In genomic region chr10:97321807-97322195, GRCh38 we compare ENCODE assay signal across 11 cellular contexts. TPM values are rescaled to one million over a fixed set of nuclear protein-coding genes. Genes with fewer than 3 reads are reported as not detected.
DNase-seq lines count a peak whose midpoint lies in the region; ATAC-seq, FAIRE-seq and TF ChIP-seq lines count a peak whose summit lies in the region.
"Had no signal": no experiment of that assay in that cellular context is flagged by ENCODE, and none has a peak within 500 bp of the region (broad histone marks: within the 10 kb centered on the region; RNA-seq: fewer than 3 reads in every experiment).

No MANE protein-coding gene starts in this region.

- H3K27me3 ChIP-seq in BLaER1 treated with 17β-estradiol and CSF1 and Interleukin-3, amounts not matched to agents 10 nM and 100 nM, result peaks cover 0 to 7% (median 0%) of the 10 kb centered on the region in 11 experiments; a peak in 2 of 22 replicates
- peaks cover 28% of the 10 kb centered on the region for H3K27me3 ChIP-seq in HUES48 (ENCODE audit: control insufficient read depth, insufficient read depth, low read length)
- H3K27me3 ChIP-seq: transverse colon had no signal

- intact Hi-C loops in sciatic nerve (cut with DNase I), result no loop called here
- intact Hi-C loops in cardiac septum (cut with DNase I), result no loop called here

- peak overlapping the region; percentile 98 to 100 (median 100); a peak in 21 of 22 replicates for H3K27ac ChIP-seq in BLaER1 treated with 17β-estradiol and CSF1 and Interleukin-3, amounts not matched to agents 10 nM and 100 nM
- no peak overlapping the region for H3K27ac ChIP-seq in HUES48 (ENCODE audit: low read depth, low read length)

- H3K36me3 Mint-ChIP-seq in activated naive CD8-positive, alpha-beta T cell, result no peaks in the 10 kb centered on the region

- no peak for ATAC-seq in sciatic nerve
- ATAC-seq in HG02642 (IDR thresholded peaks at IDR 0.05; ENCODE audit: poor library complexity, unreplicated experiment), result no peak

- no peaks in the 10 kb centered on the region for H3K9me3 Mint-ChIP-seq in activated naive CD8-positive, alpha-beta T cell (ENCODE audit: low read depth)

- H3K4me3 ChIP-seq in BLaER1 treated with 17β-estradiol and CSF1 and Interleukin-3, amounts not matched to agents 10 nM and 100 nM, result peak overlapping the region; percentile 82 to 100 (median 96)
- H3K4me3 ChIP-seq in HUES48 (ENCODE audit: low read depth, low read length), result peak overlapping the region; percentile 82

- FAIRE-seq in GM12891 (lab: Jason Lieb, UNC), result no peak
- FAIRE-seq: endometrium had no signal

- H4K20me1 ChIP-seq in BLaER1 treated with 17β-estradiol and CSF1 and Interleukin-3, amounts not matched to agents 10 nM and 100 nM, result peaks cover 6 to 70% (median 37%) of the 10 kb centered on the region in 11 experiments; a peak in 16 of 22 replicates

- H3K9me3 ChIP-seq in BLaER1 treated with 17β-estradiol and CSF1 and Interleukin-3, amounts not matched to agents 10 nM and 100 nM (replicated peaks in 1 of 11), result no peaks in the 10 kb centered on the region
- H3K9me3 ChIP-seq in HUES48 (ENCODE audit: control insufficient read depth, insufficient read depth, low read length), result no peaks in the 10 kb centered on the region
- H3K9me3 ChIP-seq: transverse colon had no signal

- H3K4me1 Mint-ChIP-seq in activated naive CD8-positive, alpha-beta T cell (ENCODE audit: low read depth), result peaks cover 24% of the 10 kb centered on the region

- TF ChIP-seq POLR2A in GM12891 (IDR thresholded peaks at IDR 0.05; ENCODE audit: low read depth, low read length), result no peak

- peaks cover 0 to 31% (median 9%) of the 10 kb centered on the region in 11 experiments; a peak in 11 of 22 replicates for H3K36me3 ChIP-seq in BLaER1 treated with 17β-estradiol and CSF1 and Interleukin-3, amounts not matched to agents 10 nM and 100 nM
- H3K36me3 ChIP-seq in HUES48 (ENCODE audit: control insufficient read depth, insufficient read depth, low read length), result no peaks in the 10 kb centered on the region
- H3K36me3 ChIP-seq: transverse colon had no signal

- H3K4me1 ChIP-seq in BLaER1 treated with 17β-estradiol and CSF1 and Interleukin-3, amounts not matched to agents 10 nM and 100 nM, result peaks cover 36 to 69% (median 47%) of the 10 kb centered on the region in 10 experiments
- H3K4me1 ChIP-seq in HUES48 (ENCODE audit: control insufficient read depth, insufficient read depth, low read length), result peaks cover 32% of the 10 kb centered on the region

- H3K4me3 Mint-ChIP-seq in activated naive CD8-positive, alpha-beta T cell, result peak overlapping the region; percentile 92

- H3K4me2 ChIP-seq in BLaER1 treated with 17β-estradiol and CSF1 and Interleukin-3, amounts not matched to agents 10 nM and 100 nM, result peak overlapping the region; percentile 71 to 99 (median 95)

- DNase-seq in midbrain (lab: John Stamatoyannopoulos, UW), result peak; percentile 57
- no peak for DNase-seq in sciatic nerve (ENCODE audit: low spot score)
- DNase-seq in cardiac septum (ENCODE audit: low spot score), result no peak
- DNase-seq in GM12891 (ENCODE audit: insufficient read length, low spot score), result no peak
- DNase-seq: stimulated activated CD4-positive, alpha-beta T cell treated with anti-CD3 and anti-CD28 coated beads, Interleukin-12 subunit alpha, Interleukin-12 subunit beta, amount 100 ng/mL, for 4 hours had no signal

- H3K27ac Mint-ChIP-seq in activated naive CD8-positive, alpha-beta T cell, result peak overlapping the region; percentile 73

- no peaks in the 10 kb centered on the region for H3K27me3 Mint-ChIP-seq in activated naive CD8-positive, alpha-beta T cell

- H3K9ac ChIP-seq in BLaER1 treated with 17β-estradiol and CSF1 and Interleukin-3, amounts not matched to agents 10 nM and 100 nM, result peak overlapping the region; percentile 96 to 100 (median 99)
- peak overlapping the region; percentile 64 for H3K9ac ChIP-seq in HUES48 (ENCODE audit: low read depth, low read length)

TF ChIP-seq in GM12891, 5 proteins besides CTCF, POLR2A, EP300 and RAD21:
- TF ChIP-seq PAX5 (IDR thresholded peaks at IDR 0.05; ENCODE audit: insufficient read depth, low read length, severe bottlenecking), result no peak
- no peak for TF ChIP-seq TAF1 (IDR thresholded peaks at IDR 0.05; ENCODE audit: low read depth, low read length)
- TF ChIP-seq POLR2AphosphoS5 (IDR thresholded peaks at IDR 0.05; ENCODE audit: low read depth, low read length), result no peak
- TF ChIP-seq SPI1 (IDR thresholded peaks at IDR 0.05; ENCODE audit: low read depth, low read length), result no peak
- no peak for TF ChIP-seq POU2F2 (IDR thresholded peaks at IDR 0.05; ENCODE audit: low read depth, low read length)

RNA-seq across cellular contexts. Expression of gene FRAT1, which starts 2.7 kb away (rescaled TPM):
- total RNA-seq in sciatic nerve (4.1 TPM), cardiac septum (1.6 TPM)
- polyA plus RNA-seq in GM12891 (2012; ENCODE audit: low read depth, missing spikeins), result 0.12 TPM

RNA-seq across cellular contexts. Expression of gene FRAT2, which starts 12.7 kb away (rescaled TPM):
- total RNA-seq in sciatic nerve, result 8.0 TPM
- 4.8 TPM for total RNA-seq in cardiac septum
- 1.2 TPM for polyA plus RNA-seq in GM12891 (2012; ENCODE audit: low read depth, missing spikeins)

RNA-seq across cellular contexts. Expression of gene ARHGAP19, which starts 29.4 kb away (rescaled TPM):
- 138 TPM for total RNA-seq in sciatic nerve
- 4.4 TPM for total RNA-seq in cardiac septum
- 15.2 TPM for polyA plus RNA-seq in GM12891 (2012; ENCODE audit: low read depth, missing spikeins)

Comparison
In these comparisons a context has a peak if more than half of its experiments do, and no peak if none do; other contexts are left out.
1. RNA of gene ARHGAP19, which starts 29.4 kb away (total RNA-seq): 138 TPM in sciatic nerve (single experiment); 4.4 TPM in cardiac septum (single experiment); every median in the first group is over 10 times any median in the second.